ENCODE assay signal across 26 cellular contexts in the genomic region with DNA sequence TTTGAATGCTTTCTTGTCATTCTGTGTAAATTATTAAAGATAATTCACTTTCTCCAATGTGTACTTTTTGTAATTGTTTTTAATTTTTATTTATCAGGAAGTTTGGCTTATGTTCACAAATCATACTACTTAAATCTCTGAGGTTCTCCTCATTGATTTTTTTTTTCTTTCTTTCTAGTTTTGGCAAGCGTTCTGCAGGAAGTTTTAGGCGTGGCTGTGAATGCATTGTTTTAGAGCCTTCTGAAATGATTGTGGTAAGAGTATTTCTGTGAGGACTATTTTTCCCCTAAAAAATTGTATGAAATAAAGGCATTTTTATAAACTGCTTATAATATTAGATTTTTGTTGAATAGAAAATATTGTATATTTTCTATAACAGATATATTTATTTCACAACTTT.
DNase-seq lines count a peak whose midpoint lies in the region; ATAC-seq, FAIRE-seq and TF ChIP-seq lines count a peak whose summit lies in the region.
"Had no signal": no experiment of that assay in that cellular context is flagged by ENCODE, and none has a peak within 500 bp of the region (broad histone marks: within the 10 kb centered on the region; RNA-seq: fewer than 3 reads in every experiment).

No MANE protein-coding gene starts in this region.

- no peaks in the 10 kb centered on the region for H3K27me3 ChIP-seq in heart left ventricle
- no peaks in the 10 kb centered on the region for H3K27me3 ChIP-seq in spleen (replicated peaks in 1 of 7)
- H3K27me3 ChIP-seq: sigmoid colon had no signal

- H3K9me3 ChIP-seq in heart left ventricle, result peaks cover 0 to 5% (median 0%) of the 10 kb centered on the region in 12 donors
- H3K9me3 ChIP-seq in spleen, result no peaks in the 10 kb centered on the region
- H3K9me3 ChIP-seq: sigmoid colon had no signal

- peaks cover 0 to 14% (median 0%) of the 10 kb centered on the region in 9 donors for H3K36me3 ChIP-seq in heart left ventricle
- peaks cover 0 to 9% (median 0%) of the 10 kb centered on the region in 6 donors for H3K36me3 ChIP-seq in spleen
- H3K36me3 ChIP-seq: sigmoid colon had no signal

- DNase-seq in heart left ventricle (no peak), left ventricle myocardium superior (no peak), cardiac fibroblast (ENCODE audit: low read depth in 2 of 2) (peak; percentile 65 to 69), spleen (no peak), GM20000 (ENCODE audit: low spot score) (no peak), NCI-H1436 treated with DMSO at 0.1 percent for 48 hours (lab: John Stamatoyannopoulos, UW) (no peak)
- DNase-seq: 8988T; activated CD4-positive, alpha-beta T cell treated with anti-CD3 and anti-CD28 coated beads, Interleukin-2, amount 10 ng/mL, durations not matched to agents 7 days and 5 days; activated CD8-positive, alpha-beta memory T cell treated with anti-CD3 and anti-CD28 coated beads, Interleukin-2, amount 10 ng/mL, durations not matched to agents 7 days and 5 days; activated naive CD4-positive, alpha-beta T cell treated with Interleukin-2 at 50 U/mL for 16 hours; activated T-cell treated with anti-CD3 and anti-CD28 coated beads, Interleukin-2, amount 50 U/mL, for 72 hours; caudate nucleus; CD4-positive, alpha-beta memory T cell; HFFc6; IMR-90; NCI-H1105; NCI-H1930; NCI-H526; SHP77; sigmoid colon; stimulated activated naive CD4-positive, alpha-beta T cell treated with Interleukin-2 at 50 U/mL for 16 hours had no signal

- ATAC-seq in heart left ventricle (no peak), left ventricle myocardium superior (no peak), GM21576 (IDR thresholded peaks at IDR 0.05; ENCODE audit: unreplicated experiment) (no peak)
- ATAC-seq: activated CD8-positive, alpha-beta memory T cell treated with anti-CD3 and anti-CD28 coated beads, Interleukin-2, amount 10 ng/mL, durations not matched to agents 7 days and 5 days; activated T-cell treated with anti-CD3 and anti-CD28 coated beads, Interleukin-2, amount 50 U/mL, for 72 hours; GM23338 had no signal

- intact Hi-C loops in heart left ventricle (cut with DNase I), result loop anchor here in 1 of 10 donors (5.0 kb wide), 1 partner anchor 34 kb away; no protein-coding TSS in a partner anchor
- intact Hi-C loops in left ventricle myocardium superior (cut with micrococcal nuclease), result no loop called here
- intact Hi-C loops in spleen (cut with DNase I; ENCODE audit: low total_unique reads), result no loop called here

- no peak for TF ChIP-seq CTCF in heart left ventricle (IDR thresholded peaks at IDR 0.05)
- no peak for TF ChIP-seq CTCF in cardiac fibroblast (IDR thresholded peaks at IDR 0.05; ENCODE audit: low read depth, low read length)
- TF ChIP-seq CTCF in spleen (IDR thresholded peaks at IDR 0.05 in 8 of 11, conservative IDR thresholded peaks at IDR 0.05 in 3 of 11), result no peak
- no peak for TF ChIP-seq CTCF in GM20000 (IDR thresholded peaks at IDR 0.05; ENCODE audit: extremely low read depth, missing control alignments)

- H3K27ac ChIP-seq in heart left ventricle (peak overlapping the region in 9 of 12 donors; percentile 2 to 85 (median 30)), spleen (peak overlapping the region in 6 of 8 donors; percentile 40 to 70 (median 60))
- H3K27ac ChIP-seq: VCaP had no signal

- H3K4me1 ChIP-seq in heart left ventricle (peaks cover 6 to 76% (median 41%) of the 10 kb centered on the region in 12 donors), spleen (peaks cover 0 to 58% (median 38%) of the 10 kb centered on the region in 6 donors)

- TF ChIP-seq POLR2A in heart left ventricle (IDR thresholded peaks at IDR 0.05), result no peak
- TF ChIP-seq POLR2A in spleen (IDR thresholded peaks at IDR 0.05), result no peak

- peak; percentile 17 for FAIRE-seq in islet of Langerhans (lab: Jason Lieb, UNC)
- FAIRE-seq: GM12878 had no signal

- no peak overlapping the region for H3K4me3 ChIP-seq in heart left ventricle
- H3K4me3 ChIP-seq in cardiac fibroblast (replicated peaks in 1 of 2; ENCODE audit: low read depth in 2 of 2, low read length in 2 of 2), result no peak overlapping the region
- H3K4me3 ChIP-seq in spleen, result no peak overlapping the region
- H3K4me3 ChIP-seq: GM12878, GM23338, sigmoid colon had no signal

- WGBS in heart left ventricle, 4 donors, result 3 to 21% (median 8%) methylated on average over 2 of the region's 2 CpGs
- 26 to 34% (median 31%) methylated on average over 2 of the region's 2 CpGs for WGBS in spleen, 5 donors

Comparison
In these comparisons a context has a peak if more than half of its experiments do, and no peak if none do; other contexts are left out.
1. DNase-seq: peak in cardiac fibroblast (2 of 2); none in heart left ventricle (0 of 5), left ventricle myocardium superior (single experiment), spleen (single experiment), GM20000 (single experiment) and NCI-H1436 treated with DMSO at 0.1 percent for 48 hours (single experiment).